Comparison of ENCODE assay signal across 8 cellular contexts in the genomic region with DNA sequence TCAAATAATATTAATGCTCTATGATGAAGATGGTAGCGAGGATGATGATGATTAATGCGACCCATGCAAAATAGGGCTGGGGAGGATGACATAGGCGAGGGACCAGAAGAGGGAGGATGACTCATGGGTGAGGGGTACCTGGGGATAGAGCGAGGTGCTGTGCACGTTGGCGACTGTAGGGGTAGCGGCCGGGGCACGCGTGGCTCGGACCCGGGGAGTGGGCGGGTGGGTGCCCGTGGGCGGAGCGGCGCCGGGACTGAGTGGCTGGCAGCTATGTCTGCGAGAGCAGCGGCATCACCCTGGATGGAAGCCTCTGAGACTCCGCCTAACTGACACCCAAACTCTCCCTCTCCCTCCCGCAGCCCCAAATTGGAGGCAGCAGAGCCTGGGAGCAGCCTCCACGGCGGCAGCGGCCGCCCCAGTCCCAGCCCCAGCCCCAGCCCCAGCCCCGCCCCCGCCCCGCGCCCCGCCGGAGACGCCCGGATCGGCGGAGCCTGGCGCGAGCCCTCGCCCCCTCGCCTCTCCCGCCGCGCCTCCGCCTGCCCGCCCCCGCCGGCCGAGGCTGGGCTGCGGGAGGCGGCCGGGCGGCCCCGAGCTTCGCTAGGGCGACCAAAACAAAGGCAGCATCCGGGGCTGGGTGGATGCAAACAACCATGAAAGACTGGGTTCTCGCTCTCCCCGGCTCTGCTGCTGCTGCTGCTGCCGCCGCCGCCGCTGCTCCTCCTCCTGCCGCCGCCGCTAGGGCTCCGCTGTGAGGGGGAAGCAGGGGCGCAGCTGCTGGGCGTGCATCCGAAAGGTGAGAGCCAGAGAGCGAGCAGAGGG. TPM values are rescaled to one million over a fixed set of nuclear protein-coding genes. Genes with fewer than 3 reads are reported as not detected.
DNase-seq lines count a peak whose midpoint lies in the region; ATAC-seq and TF ChIP-seq lines count a peak whose summit lies in the region.

A gene with protein sequence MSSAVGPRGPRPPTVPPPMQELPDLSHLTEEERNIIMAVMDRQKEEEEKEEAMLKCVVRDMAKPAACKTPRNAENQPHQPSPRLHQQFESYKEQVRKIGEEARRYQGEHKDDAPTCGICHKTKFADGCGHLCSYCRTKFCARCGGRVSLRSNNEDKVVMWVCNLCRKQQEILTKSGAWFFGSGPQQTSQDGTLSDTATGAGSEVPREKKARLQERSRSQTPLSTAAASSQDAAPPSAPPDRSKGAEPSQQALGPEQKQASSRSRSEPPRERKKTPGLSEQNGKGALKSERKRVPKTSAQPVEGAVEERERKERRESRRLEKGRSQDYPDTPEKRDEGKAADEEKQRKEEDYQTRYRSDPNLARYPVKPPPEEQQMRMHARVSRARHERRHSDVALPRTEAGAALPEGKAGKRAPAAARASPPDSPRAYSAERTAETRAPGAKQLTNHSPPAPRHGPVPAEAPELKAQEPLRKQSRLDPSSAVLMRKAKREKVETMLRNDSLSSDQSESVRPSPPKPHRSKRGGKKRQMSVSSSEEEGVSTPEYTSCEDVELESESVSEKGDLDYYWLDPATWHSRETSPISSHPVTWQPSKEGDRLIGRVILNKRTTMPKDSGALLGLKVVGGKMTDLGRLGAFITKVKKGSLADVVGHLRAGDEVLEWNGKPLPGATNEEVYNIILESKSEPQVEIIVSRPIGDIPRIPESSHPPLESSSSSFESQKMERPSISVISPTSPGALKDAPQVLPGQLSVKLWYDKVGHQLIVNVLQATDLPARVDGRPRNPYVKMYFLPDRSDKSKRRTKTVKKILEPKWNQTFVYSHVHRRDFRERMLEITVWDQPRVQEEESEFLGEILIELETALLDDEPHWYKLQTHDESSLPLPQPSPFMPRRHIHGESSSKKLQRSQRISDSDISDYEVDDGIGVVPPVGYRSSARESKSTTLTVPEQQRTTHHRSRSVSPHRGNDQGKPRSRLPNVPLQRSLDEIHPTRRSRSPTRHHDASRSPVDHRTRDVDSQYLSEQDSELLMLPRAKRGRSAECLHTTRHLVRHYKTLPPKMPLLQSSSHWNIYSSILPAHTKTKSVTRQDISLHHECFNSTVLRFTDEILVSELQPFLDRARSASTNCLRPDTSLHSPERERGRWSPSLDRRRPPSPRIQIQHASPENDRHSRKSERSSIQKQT (N-terminal part only) (plus strand): TSS at position 367 of the 822 bp plus-strand sequence. CDS start 474 bp downstream, outside the sequence.

- TF ChIP-seq CTCF in AG09319 (IDR thresholded peaks at IDR 0.05; ENCODE audit: low read depth, low read length) (peak; percentile 17), endodermal cell (conservative IDR thresholded peaks at IDR 0.05) (peak; percentile 76), neural crest cell (conservative IDR thresholded peaks at IDR 0.05) (peak; percentile 63)

- H3K9me3 ChIP-seq in endodermal cell (ENCODE audit: control insufficient read depth, low read length): no peaks in the 10 kb centered on the region

- no peaks in the 10 kb centered on the region for H3K9me3 Mint-ChIP-seq in endodermal cell
- no peaks in the 10 kb centered on the region for H3K9me3 Mint-ChIP-seq in neural crest cell

- no peaks in the 10 kb centered on the region for H3K36me3 Mint-ChIP-seq in endodermal cell (ENCODE audit: low read depth)
- H3K36me3 Mint-ChIP-seq in neural crest cell (ENCODE audit: low read depth): no peaks in the 10 kb centered on the region

- peaks cover 7% of the 10 kb centered on the region for H3K4me1 Mint-ChIP-seq in endodermal cell
- peaks cover 7% of the 10 kb centered on the region for H3K4me1 Mint-ChIP-seq in neural crest cell

- H3K27ac Mint-ChIP-seq in endodermal cell: no peak within 1 kb of the TSS
- H3K27ac Mint-ChIP-seq in neural crest cell (ENCODE audit: unreplicated experiment): peak within 1 kb of the TSS; percentile 92

- DNase-seq in AG09319 (ENCODE audit: extremely low read depth, low read depth) (no peak), NCI-H748 treated with DMSO at 0.1 percent for 48 hours (lab: John Stamatoyannopoulos, UW) (peak; percentile 50), endodermal cell (peak; percentile 90), neural crest cell (ENCODE audit: low read depth, low spot score) (peak; percentile 64), foreskin melanocyte (no peak)
- DNase-seq in NK-92 treated with Interleukin-12 subunit alpha and Interleukin-12 subunit beta, amount 100 ng/mL, for 24 hours (lab: John Stamatoyannopoulos, UW): no peak

- H3K27ac ChIP-seq in endodermal cell (ENCODE audit: low read depth, low read length): peak within 1 kb of the TSS; percentile 34

- no peak within 1 kb of the TSS for H3K9ac ChIP-seq in endodermal cell (ENCODE audit: extremely low read depth, low read length, poor library complexity, severe bottlenecking)

- H3K36me3 ChIP-seq in endodermal cell (ENCODE audit: control insufficient read depth, insufficient read depth, low read length): no peaks in the 10 kb centered on the region

- H3K27me3 Mint-ChIP-seq in endodermal cell (ENCODE audit: insufficient read depth) (peaks cover 82% of the 10 kb centered on the region), neural crest cell (ENCODE audit: low read depth) (peaks cover 59% of the 10 kb centered on the region)

- no peaks in the 10 kb centered on the region for H3K4me1 ChIP-seq in endodermal cell (ENCODE audit: control insufficient read depth, insufficient read depth, low read length)

- H3K27me3 ChIP-seq in endodermal cell (ENCODE audit: control insufficient read depth, insufficient read depth, low read length, poor library complexity, severe bottlenecking): peaks cover 78% of the 10 kb centered on the region

- H3K4me3 Mint-ChIP-seq in endodermal cell (peak within 1 kb of the TSS; percentile 65), neural crest cell (peak within 1 kb of the TSS; percentile 91)

- H3K4me3 ChIP-seq in endodermal cell (ENCODE audit: low read length): peak within 1 kb of the TSS; percentile 75

- peak; percentile 62 for ATAC-seq in GM18861 (IDR thresholded peaks at IDR 0.05; ENCODE audit: unreplicated experiment)
- peak; percentile 70 for ATAC-seq in HG03025 (IDR thresholded peaks at IDR 0.05; ENCODE audit: low FRiP score, unreplicated experiment)

- 3 to 15% methylated on average over 9 to 65 of the region's 70 CpGs for WGBS in endodermal cell (ENCODE audit: insufficient coverage in 1 of 2, insufficient read length in 1 of 2), 2 experiments

RNA-seq across cellular contexts. Expression of the gene that starts here (rescaled TPM):
- total RNA-seq in endodermal cell: 1 to 10 TPM; 1.1 to 1.6 TPM
- 2.1 TPM for polyA plus RNA-seq in endodermal cell (2013, experiment 1 of 2)
- polyA plus RNA-seq in endodermal cell (2013, experiment 2 of 2): 2.5 TPM
- 4.5 and 5.3 TPM in 2 replicates for total RNA-seq in neural crest cell

Comparison
In these comparisons a context has a peak if more than half of its experiments do, and no peak if none do; other contexts are left out.
1. DNase-seq: peak in NCI-H748 treated with DMSO at 0.1 percent for 48 hours (single experiment), endodermal cell (single experiment) and neural crest cell (single experiment); none in AG09319 (single experiment), NK-92 treated with Interleukin-12 subunit alpha and Interleukin-12 subunit beta, amount 100 ng/mL, for 24 hours (single experiment) and foreskin melanocyte (single experiment).
2. CTCF ChIP-seq: peak in every context shown above with its lines; median percentile 76 in endodermal cell; 63 in neural crest cell; 17 in AG09319.